In the genomic region with DNA sequence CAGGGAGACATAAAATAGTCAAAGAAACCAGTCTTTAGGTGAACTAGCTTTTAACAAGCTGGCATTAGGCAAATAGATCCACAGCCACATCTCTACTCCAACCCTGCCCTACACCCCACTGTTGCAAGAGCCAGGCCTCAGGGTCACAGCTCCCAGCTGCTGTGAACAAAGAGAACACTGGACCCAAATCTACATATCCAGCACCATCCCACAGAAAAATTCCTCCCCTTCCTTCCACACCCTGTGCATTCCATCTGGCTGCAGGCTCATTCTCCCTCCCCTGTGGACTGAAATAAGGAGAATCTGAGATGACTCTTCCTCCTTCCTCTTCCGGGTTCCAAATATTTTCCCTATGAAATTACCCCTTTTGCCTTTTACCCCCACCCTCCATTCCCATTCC, we compare ENCODE assay signal across 7 cellular contexts. TPM values are rescaled to one million over a fixed set of nuclear protein-coding genes. Genes with fewer than 3 reads are reported as not detected.
"Had no signal": no experiment of that assay in that cellular context is flagged by ENCODE, and none has a peak within 500 bp of the region (broad histone marks: within the 10 kb centered on the region; RNA-seq: fewer than 3 reads in every experiment).

No MANE protein-coding gene starts in this region.

- H3K9me3 Mint-ChIP-seq: H9 had no signal

- H3K4me3 Mint-ChIP-seq: H9 had no signal

- H3K4me3 ChIP-seq: GM23248, K562 had no signal

- H3K27ac ChIP-seq: GM23248 had no signal

- H3K9ac ChIP-seq: GM23248 had no signal

- DNase-seq: GM23248, H9, HCEC 1CT, IMR-90, KG1 had no signal

- H2AFZ ChIP-seq: GM23248 had no signal

- ATAC-seq: K562 had no signal

RNA-seq across cellular contexts. Expression of a gene that starts 23.2 kb away (rescaled TPM):
- total RNA-seq: HT-29, IMR-90 had no signal
- polyA plus RNA-seq: GM23248 had no signal
